In genomic region chr21:36323032-36323431, GRCh38 we compare ENCODE assay signal across 8 cellular contexts. TPM values are rescaled to one million over a fixed set of nuclear protein-coding genes. Genes with fewer than 3 reads are reported as not detected.
DNase-seq lines count a peak whose midpoint lies in the region; ATAC-seq, FAIRE-seq and TF ChIP-seq lines count a peak whose summit lies in the region.

No MANE protein-coding gene starts in this region.

- H3K27ac ChIP-seq in OCI-LY3 (ENCODE audit: low read length) (peak overlapping the region; percentile 42), psoas muscle (peak overlapping the region; percentile 99), aorta (ENCODE audit: low read depth in 1 of 2, low read length in 2 of 2) (no peak overlapping the region)

- WGBS in psoas muscle, 3 donors, result 13 to 30% (median 14%) methylated on average over 3 of the region's 3 CpGs
- 44 to 50% methylated on average over 3 of the region's 3 CpGs for WGBS in aorta, 2 donors

- H3K9me3 Mint-ChIP-seq in central memory CD8-positive, alpha-beta T cell, result no peaks in the 10 kb centered on the region

- H3K36me3 ChIP-seq in OCI-LY3 (replicated peaks; ENCODE audit: low read depth, low read length) (peaks cover 10% of the 10 kb centered on the region), psoas muscle (ENCODE audit: insufficient read depth in 1 of 2, low read depth in 1 of 2) (peaks cover 0 to 7% of the 10 kb centered on the region in 2 donors), aorta (ENCODE audit: control insufficient read depth in 1 of 2, insufficient read depth in 2 of 2, low read length in 1 of 2) (no peaks in the 10 kb centered on the region)

- H3K9me3 ChIP-seq in OCI-LY3 (ENCODE audit: insufficient read depth, low read length) (no peaks in the 10 kb centered on the region), psoas muscle (no peaks in the 10 kb centered on the region), aorta (ENCODE audit: control insufficient read depth, low read length) (no peaks in the 10 kb centered on the region)

- 0 out of 2 replicates have a peak overlapping the region, but pooled peaks have one; percentile 1 for H3K9ac ChIP-seq in OCI-LY3 (ENCODE audit: low read length)

- peak overlapping the region; percentile 92 for H3K27ac Mint-ChIP-seq in central memory CD8-positive, alpha-beta T cell (ENCODE audit: low read depth)

- no peak for TF ChIP-seq CTCF in OCI-LY3 (IDR thresholded peaks at IDR 0.05; ENCODE audit: low read depth, low read length)
- no peak for TF ChIP-seq CTCF in psoas muscle (IDR thresholded peaks at IDR 0.05)

- no peak overlapping the region for H2AFZ ChIP-seq in OCI-LY3 (ENCODE audit: low read depth, low read length)

- peaks cover 78% of the 10 kb centered on the region for H3K79me2 ChIP-seq in OCI-LY3 (ENCODE audit: low read length)

- peaks cover 32% of the 10 kb centered on the region for H4K20me1 ChIP-seq in OCI-LY3 (ENCODE audit: insufficient read depth, low read length)

- TF ChIP-seq POLR2A in H54 (IDR thresholded peaks at IDR 0.05; ENCODE audit: low read depth, low read length), result no peak

- no peak for FAIRE-seq in H54 (lab: Jason Lieb, UNC)

- H3K27me3 ChIP-seq in OCI-LY3 (ENCODE audit: low read depth, low read length) (no peaks in the 10 kb centered on the region), psoas muscle (ENCODE audit: insufficient read depth in 3 of 3, low read length in 2 of 3) (no peaks in the 10 kb centered on the region), aorta (ENCODE audit: control insufficient read depth in 1 of 2, insufficient read depth in 2 of 2, low read length in 1 of 2) (no peaks in the 10 kb centered on the region)

- H3K4me2 ChIP-seq in OCI-LY3 (ENCODE audit: low read length), result peak overlapping the region; percentile 96

- H3K4me1 ChIP-seq in OCI-LY3 (ENCODE audit: low read length) (peaks cover 31% of the 10 kb centered on the region), psoas muscle (peaks cover 41% of the 10 kb centered on the region), aorta (ENCODE audit: control insufficient read depth in 1 of 2, insufficient read depth in 2 of 2, low read length in 2 of 2) (no peaks in the 10 kb centered on the region)

- H3K4me1 Mint-ChIP-seq in central memory CD8-positive, alpha-beta T cell, result peaks cover 48% of the 10 kb centered on the region

- H3K4me3 ChIP-seq in OCI-LY3 (ENCODE audit: low read length), result peak overlapping the region; percentile 90
- H3K4me3 ChIP-seq in psoas muscle, result no peak overlapping the region
- H3K4me3 ChIP-seq in aorta (ENCODE audit: low read length in 2 of 2), result no peak overlapping the region

- no peaks in the 10 kb centered on the region for H3K27me3 Mint-ChIP-seq in central memory CD8-positive, alpha-beta T cell

- intact Hi-C loops in psoas muscle (cut with DNase I), result loop anchor here in 1 of 2 donors (5.0 kb wide), 1 partner anchor 59 kb away; no protein-coding TSS in a partner anchor
- intact Hi-C loops in aorta (cut with DNase I), result loop anchor here (5.0 kb wide), 3 partner anchors 61 to 181 kb away; partner anchors contain the start of gene DOP1B (in 1 of the 2)

- peak overlapping the region; percentile 52 for H3K4me3 Mint-ChIP-seq in central memory CD8-positive, alpha-beta T cell

- peaks cover 40% of the 10 kb centered on the region for H3K36me3 Mint-ChIP-seq in central memory CD8-positive, alpha-beta T cell (ENCODE audit: insufficient read depth)

- ATAC-seq in central memory CD8-positive, alpha-beta T cell (replicated peaks; ENCODE audit: extremely low read depth, poor library complexity, severe bottlenecking), result no peak
- ATAC-seq in psoas muscle (no peak), HG03139 (IDR thresholded peaks at IDR 0.05; ENCODE audit: unreplicated experiment) (no peak), HG03175 (IDR thresholded peaks at IDR 0.05; ENCODE audit: unreplicated experiment) (no peak), aorta (ENCODE audit: low FRiP score) (no peak)

- DNase-seq in GF-D8 (lab: John Stamatoyannopoulos, UW) (peak; percentile 76), psoas muscle (no peak), H54 (ENCODE audit: insufficient read length, low spot score) (no peak), aorta (no peak)
- no peak for DNase-seq in central memory CD8-positive, alpha-beta T cell (ENCODE audit: low spot score in 2 of 2)

RNA-seq across cellular contexts. Expression of gene MORC3, which starts 3.0 kb away (rescaled TPM):
- total RNA-seq in psoas muscle, result 10 to 100 TPM; 18.9 to 29.6 (median 26.3) TPM
- 10 to 100 TPM; 12.4 to 33.5 (median 14.2) TPM for polyA plus RNA-seq in psoas muscle
- 10 to 100 TPM; 38.7 to 45.2 TPM for total RNA-seq in aorta
- 10 to 100 TPM; 12.0 to 18.3 TPM for polyA plus RNA-seq in aorta

Comparison
In these comparisons a context has a peak if more than half of its experiments do, and no peak if none do; other contexts are left out.
1. H3K27ac ChIP-seq: peak in OCI-LY3 (single experiment) and psoas muscle (single experiment); none in aorta (0 of 2).